ENCODE assay signal across 14 cellular contexts in the genomic region with DNA sequence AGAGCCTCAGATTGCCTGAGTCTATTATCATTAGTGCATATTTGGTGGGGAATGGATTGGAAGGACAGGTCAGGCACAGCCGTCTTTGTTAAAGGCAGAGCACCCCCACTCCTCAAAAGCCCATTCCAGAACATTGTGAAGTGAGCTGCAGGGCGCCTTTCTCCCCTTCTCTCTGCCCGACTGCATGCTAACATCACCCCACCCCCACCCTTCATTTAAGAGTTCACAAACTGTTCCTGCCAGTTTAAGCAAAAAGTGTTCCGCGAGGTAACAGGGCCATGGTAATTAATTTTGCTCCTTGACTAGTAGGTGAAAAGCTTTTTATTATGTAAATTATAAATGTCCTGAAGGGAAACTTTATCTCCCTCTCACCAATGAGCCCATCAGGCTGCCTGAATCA.
DNase-seq lines count a peak whose midpoint lies in the region; ATAC-seq and TF ChIP-seq lines count a peak whose summit lies in the region.
"Had no signal": no experiment of that assay in that cellular context is flagged by ENCODE, and none has a peak within 500 bp of the region (broad histone marks: within the 10 kb centered on the region; RNA-seq: fewer than 3 reads in every experiment).

No MANE protein-coding gene starts in this region.

- peak; percentile 16 for DNase-seq in H7
- DNase-seq in NT2/D1 (ENCODE audit: low read depth, low spot score): peak; percentile 25
- peak; percentile 20 for DNase-seq in iPS-NIHi11 (ENCODE audit: low spot score)
- no peak for DNase-seq in LoVo (ENCODE audit: low spot score)
- no peak for DNase-seq in Right ventricle myocardium inferior (ENCODE audit: missing footprints)
- no peak for DNase-seq in mammary epithelial cell
- DNase-seq: Calu3; CD4-positive, alpha-beta T cell; DMS 273 treated with DMSO at 0.1 percent for 48 hours; GM23248; IMR-90 had no signal

- TF ChIP-seq CTCF in mammary epithelial cell (conservative IDR thresholded peaks at IDR 0.05 in 1 of 2, IDR thresholded peaks at IDR 0.05 in 1 of 2; ENCODE audit: extremely low read depth in 1 of 2, insufficient read depth in 1 of 2, low read depth in 1 of 2, low read length in 2 of 2): no peak

- no peaks in the 10 kb centered on the region for H3K79me2 ChIP-seq in mammary epithelial cell (ENCODE audit: insufficient read depth, low read length)

- no peak overlapping the region for H3K27ac ChIP-seq in mammary epithelial cell (ENCODE audit: insufficient read depth, low read depth, low read length)
- H3K27ac ChIP-seq: GM23248 had no signal

- no peak overlapping the region for H3K9ac ChIP-seq in NT2/D1 (ENCODE audit: insufficient read length, low read depth)
- no peak overlapping the region for H3K9ac ChIP-seq in mammary epithelial cell (ENCODE audit: insufficient read depth, low read length)
- H3K9ac ChIP-seq: GM23248 had no signal

- in situ Hi-C loops in mammary epithelial cell (cut with MboI; ENCODE audit: low sequenced_read_pairs in 2 of 2): no loop called here

- no peak overlapping the region for H2AFZ ChIP-seq in mammary epithelial cell (ENCODE audit: low read depth, low read length)
- H2AFZ ChIP-seq: GM23248 had no signal

- H3K27me3 ChIP-seq in H7 (ENCODE audit: control insufficient read depth, insufficient read depth, low read length) (no peaks in the 10 kb centered on the region), NT2/D1 (ENCODE audit: insufficient read depth, insufficient read length) (no peaks in the 10 kb centered on the region), mammary epithelial cell (ENCODE audit: insufficient read depth, low read length) (peaks cover 3% of the 10 kb centered on the region)

- no peak overlapping the region for H3K4me2 ChIP-seq in mammary epithelial cell (ENCODE audit: insufficient read depth, low read depth, low read length)

- no TSS peak for BruUV-seq in mammary epithelial cell (replicated peaks; lab: Mats Ljungman, UMichigan)

- CTCF ChIA-PET in mammary epithelial cell (lab: Charles Lee; ENCODE audit: low non-redundant PET): no interaction called here

- H3K36me3 ChIP-seq in H7 (replicated peaks; ENCODE audit: control insufficient read depth, insufficient read depth, low read length): no peaks in the 10 kb centered on the region
- no peaks in the 10 kb centered on the region for H3K36me3 ChIP-seq in NT2/D1 (ENCODE audit: insufficient read depth, insufficient read length, low read length)
- H3K36me3 ChIP-seq in mammary epithelial cell (ENCODE audit: insufficient read depth, low read length): no peaks in the 10 kb centered on the region

- intact Hi-C loops in Right ventricle myocardium inferior (cut with DNase I) (no loop called here), mammary epithelial cell (cut with micrococcal nuclease) (no loop called here)

- dilution Hi-C loops in mammary epithelial cell (cut with HindIII; ENCODE audit: low sequenced_read_pairs): no loop called here

- H3K9me3 ChIP-seq in NT2/D1 (ENCODE audit: insufficient read depth, low read length): no peaks in the 10 kb centered on the region; the same call in 1 of the 2 replicates
- H3K9me3 ChIP-seq in mammary epithelial cell (replicated peaks; ENCODE audit: insufficient read depth, low read length): no peaks in the 10 kb centered on the region

- no peaks in the 10 kb centered on the region for H4K20me1 ChIP-seq in mammary epithelial cell (ENCODE audit: insufficient read depth, low read length)

- WGBS in mammary epithelial cell (ENCODE audit: low coverage, missing lambda C conversion rate): 75% methylated on average over 3 of the region's 5 CpGs

- no peak overlapping the region for H3K4me3 ChIP-seq in H7 (ENCODE audit: insufficient read depth, low read depth, low read length)
- H3K4me3 ChIP-seq in NT2/D1 (ENCODE audit: insufficient read length, low read depth): no peak overlapping the region
- H3K4me3 ChIP-seq in mammary epithelial cell (replicated peaks in 1 of 3; ENCODE audit: insufficient read depth in 1 of 3, low read depth in 2 of 3, low read length in 3 of 3): no peak overlapping the region
- H3K4me3 ChIP-seq: GM12878, GM23248 had no signal

- H3K4me1 ChIP-seq in NT2/D1 (ENCODE audit: insufficient read depth, insufficient read length) (peaks cover 2% of the 10 kb centered on the region), mammary epithelial cell (ENCODE audit: insufficient read depth, low read length) (no peaks in the 10 kb centered on the region)

- ATAC-seq in HG03280 (IDR thresholded peaks at IDR 0.05; ENCODE audit: unreplicated experiment) (no peak), Right ventricle myocardium inferior (no peak)
- ATAC-seq: GM12878, HCT116 had no signal

Comparison
In these comparisons a context has a peak if more than half of its experiments do, and no peak if none do; other contexts are left out.
1. DNase-seq: peak in H7 (single experiment), NT2/D1 (single experiment) and iPS-NIHi11 (single experiment); none in LoVo (single experiment), Right ventricle myocardium inferior (single experiment) and mammary epithelial cell (single experiment).